Comparison of ENCODE assay signal across 1 cellular context in genomic region chr9:127918201-127919107, GRCh38.
TF ChIP-seq lines count a peak whose summit lies in the region.

No MANE protein-coding gene starts in this region.

TF ChIP-seq in GM12878, 131 proteins besides CTCF, POLR2A, EP300 and RAD21:
- no peak for TF ChIP-seq POLR2AphosphoS5 (IDR thresholded peaks at IDR 0.05; ENCODE audit: low read length)
- no peak for TF ChIP-seq MYB (IDR thresholded peaks at IDR 0.05; ENCODE audit: borderline replicate concordance, low read depth, low read length)
- TF ChIP-seq ATF7 (IDR thresholded peaks at IDR 0.05; ENCODE audit: low read depth) = no peak
- TF ChIP-seq PAX5 (IDR thresholded peaks at IDR 0.05; ENCODE audit: borderline replicate concordance, low read depth, low read length) = no peak
